18 cellular contexts compared by ENCODE assay signal in the genomic region with DNA sequence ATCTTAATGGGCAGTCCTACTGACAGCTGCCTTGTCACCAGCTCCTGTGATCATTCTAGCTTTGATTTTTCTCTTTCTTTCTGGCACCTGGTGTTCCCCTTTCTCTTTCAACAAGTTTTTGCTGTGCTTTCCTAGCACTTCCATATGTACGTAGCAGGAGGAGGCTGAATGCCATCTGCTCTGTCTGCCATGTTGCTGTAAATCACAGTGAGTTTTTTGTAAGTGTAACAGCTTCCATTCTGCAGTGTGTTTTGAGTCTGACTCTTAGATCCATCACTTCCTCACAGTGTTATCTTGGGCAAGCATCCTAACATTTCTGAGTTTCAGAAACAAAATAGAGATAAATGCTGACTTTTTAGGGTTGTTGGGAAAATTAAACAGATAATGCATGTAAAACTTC. TPM values are rescaled to one million over a fixed set of nuclear protein-coding genes. Genes with fewer than 3 reads are reported as not detected.
DNase-seq lines count a peak whose midpoint lies in the region; ATAC-seq, FAIRE-seq and TF ChIP-seq lines count a peak whose summit lies in the region.
"Had no signal": no experiment of that assay in that cellular context is flagged by ENCODE, and none has a peak within 500 bp of the region (broad histone marks: within the 10 kb centered on the region; RNA-seq: fewer than 3 reads in every experiment).

No MANE protein-coding gene starts in this region.

- no peaks in the 10 kb centered on the region for H3K9me3 Mint-ChIP-seq in activated CD4-positive, alpha-beta T cell treated with anti-CD3 and anti-CD28 coated beads for 36 hours (ENCODE audit: low read depth)
- no peaks in the 10 kb centered on the region for H3K9me3 Mint-ChIP-seq in activated naive CD8-positive, alpha-beta T cell (ENCODE audit: low read depth)
- H3K9me3 Mint-ChIP-seq in naive B cell, result no peaks in the 10 kb centered on the region
- H3K9me3 Mint-ChIP-seq: neural crest cell had no signal

- TF ChIP-seq CTCF in D721Med (IDR thresholded peaks at IDR 0.05; ENCODE audit: insufficient read depth, missing control alignments) (no peak), brain microvascular endothelial cell (IDR thresholded peaks at IDR 0.05; ENCODE audit: low read depth, low read length, missing control alignments) (no peak)

- no peaks in the 10 kb centered on the region for H3K36me3 ChIP-seq in brain microvascular endothelial cell (replicated peaks)
- H3K36me3 ChIP-seq: prostate gland had no signal

- DNase-seq in activated CD4-positive, alpha-beta T cell treated with anti-CD3 and anti-CD28 coated beads for 36 hours, result no peak
- DNase-seq in activated CD4-positive, alpha-beta T cell treated with anti-CD3 and anti-CD28 coated beads, Interleukin-2, amount 50 U/mL, for 4 hours, result no peak
- DNase-seq in D721Med (ENCODE audit: insufficient read length, low spot score) (no peak), naive B cell (no peak), putamen (ENCODE audit: low spot score) (no peak), brain microvascular endothelial cell (no peak)
- DNase-seq: DMS53, foreskin melanocyte, HCEC 1CT, NCI-H1436, T1000 had no signal

- H3K4me3 ChIP-seq in brain microvascular endothelial cell (ENCODE audit: low read depth, low read length), result no peak overlapping the region
- H3K4me3 ChIP-seq: BLaER1, prostate gland, vagina had no signal

- CTCF ChIA-PET in activated CD4-positive, alpha-beta T cell treated with anti-CD3 and anti-CD28 coated beads for 36 hours (lab: Charles Lee), result interaction anchor here (0.6 to 0.7 kb wide), 2 partner anchors 286 to 546 kb away, joined by 3 read pairs; no protein-coding TSS in a partner anchor

- in situ Hi-C loops in brain microvascular endothelial cell (cut with HindIII; ENCODE audit: low pct_ligation_motif_present, low sequenced_read_pairs), result no loop called here

- H3K27me3 Mint-ChIP-seq in activated CD4-positive, alpha-beta T cell treated with anti-CD3 and anti-CD28 coated beads for 36 hours, result no peaks in the 10 kb centered on the region
- H3K27me3 Mint-ChIP-seq in activated naive CD8-positive, alpha-beta T cell, result no peaks in the 10 kb centered on the region
- H3K27me3 Mint-ChIP-seq in naive B cell, result no peaks in the 10 kb centered on the region
- H3K27me3 Mint-ChIP-seq: brain had no signal

- no peaks in the 10 kb centered on the region for H3K27me3 ChIP-seq in brain microvascular endothelial cell (replicated peaks)
- H3K27me3 ChIP-seq: BLaER1, vagina had no signal

- H3K36me3 Mint-ChIP-seq in activated CD4-positive, alpha-beta T cell treated with anti-CD3 and anti-CD28 coated beads for 36 hours (ENCODE audit: low read depth), result peaks cover 30% of the 10 kb centered on the region
- peaks cover under 1% of the 10 kb centered on the region for H3K36me3 Mint-ChIP-seq in activated naive CD8-positive, alpha-beta T cell
- peaks cover 23 to 28% of the 10 kb centered on the region in 2 donors for H3K36me3 Mint-ChIP-seq in naive B cell
- H3K36me3 Mint-ChIP-seq: brain had no signal

- H3K27ac ChIP-seq in brain microvascular endothelial cell, result no peak overlapping the region
- H3K27ac ChIP-seq: BLaER1, prostate gland, vagina had no signal

- FAIRE-seq in D721Med (lab: Jason Lieb, UNC), result peak; percentile 80

- intact Hi-C loops in activated CD4-positive, alpha-beta T cell treated with anti-CD3 and anti-CD28 coated beads for 36 hours (cut with DNase I, micrococcal nuclease), result no loop called here

- ATAC-seq in activated CD4-positive, alpha-beta T cell treated with anti-CD3 and anti-CD28 coated beads for 36 hours, result no peak
- ATAC-seq in naive B cell (ENCODE audit: low read depth in 2 of 2) (no peak), GM18861 (IDR thresholded peaks at IDR 0.05; ENCODE audit: unreplicated experiment) (no peak)

- H3K4me3 Mint-ChIP-seq in activated CD4-positive, alpha-beta T cell treated with anti-CD3 and anti-CD28 coated beads for 36 hours, result no peak overlapping the region
- no peak overlapping the region for H3K4me3 Mint-ChIP-seq in activated naive CD8-positive, alpha-beta T cell
- H3K4me3 Mint-ChIP-seq in naive B cell, result no peak overlapping the region
- H3K4me3 Mint-ChIP-seq: neural crest cell had no signal

- POLR2A ChIA-PET in activated CD4-positive, alpha-beta T cell treated with anti-CD3 and anti-CD28 coated beads for 36 hours (lab: Charles Lee), result no interaction called here

- H3K4me1 Mint-ChIP-seq in activated CD4-positive, alpha-beta T cell treated with anti-CD3 and anti-CD28 coated beads for 36 hours, result peaks cover 5% of the 10 kb centered on the region
- H3K4me1 Mint-ChIP-seq in activated naive CD8-positive, alpha-beta T cell (ENCODE audit: low read depth), result peaks cover 12% of the 10 kb centered on the region
- peaks cover 0 to 12% (median 6%) of the 10 kb centered on the region in 3 donors for H3K4me1 Mint-ChIP-seq in naive B cell
- H3K4me1 Mint-ChIP-seq: brain had no signal

- peak overlapping the region; percentile 48 for H3K27ac Mint-ChIP-seq in activated CD4-positive, alpha-beta T cell treated with anti-CD3 and anti-CD28 coated beads for 36 hours
- peak overlapping the region; percentile 64 for H3K27ac Mint-ChIP-seq in activated naive CD8-positive, alpha-beta T cell
- peak overlapping the region in 4 of 6 donors; percentile 25 to 90 (median 65) for H3K27ac Mint-ChIP-seq in naive B cell

RNA-seq across cellular contexts. Expression of gene KANK1, which starts 41.9 kb away (rescaled TPM):
- 1 to 10 TPM; 1.8 to 2.9 TPM for total RNA-seq in activated CD4-positive, alpha-beta T cell treated with anti-CD3 and anti-CD28 coated beads for 36 hours
- 1 to 10 TPM in 2 of 6 donors, under 1 TPM in 1, not detected in 3; 0.77 to 3.4 (median 1.7) TPM for polyA plus RNA-seq in naive B cell (ENCODE audit: low read depth in 6 of 6)
